14 cellular contexts compared by ENCODE assay signal in genomic region chr16:72797606-72798005, GRCh38.
"Had no signal": no experiment of that assay in that cellular context is flagged by ENCODE, and none has a peak within 500 bp of the region (broad histone marks: within the 10 kb centered on the region; RNA-seq: fewer than 3 reads in every experiment).

No MANE protein-coding gene starts in this region.

- H3K4me1 ChIP-seq: right lobe of liver, spleen had no signal

- H3K27me3 ChIP-seq: foreskin keratinocyte, right lobe of liver, spleen had no signal

- H3K27ac ChIP-seq: foreskin keratinocyte, right lobe of liver, spleen had no signal

- H3K4me3 Mint-ChIP-seq: activated naive CD8-positive, alpha-beta T cell treated with anti-CD3 and anti-CD28 coated beads, Interleukin-2, amount 10 ng/mL, durations not matched to agents 7 days and 5 days; memory B cell; nephron had no signal

- ATAC-seq: activated CD4-positive, CD25-positive, alpha-beta regulatory T cell treated with anti-CD3 and anti-CD28 coated beads, Interleukin-2, amount 50 U/mL, for 24 hours; foreskin keratinocyte; right lobe of liver had no signal

- H3K4me3 ChIP-seq: right lobe of liver, spleen had no signal

- H3K27me3 Mint-ChIP-seq: activated naive CD8-positive, alpha-beta T cell treated with anti-CD3 and anti-CD28 coated beads, Interleukin-2, amount 10 ng/mL, durations not matched to agents 7 days and 5 days; memory B cell; progenitor cell of endocrine pancreas had no signal

- H3K4me1 Mint-ChIP-seq: activated naive CD8-positive, alpha-beta T cell treated with anti-CD3 and anti-CD28 coated beads, Interleukin-2, amount 10 ng/mL, durations not matched to agents 7 days and 5 days had no signal

- DNase-seq: activated CD4-positive, alpha-beta T cell treated with anti-CD3 and anti-CD28 coated beads, Interleukin-2, amount 50 U/mL, for 4 hours; activated naive CD8-positive, alpha-beta T cell treated with anti-CD3 and anti-CD28 coated beads, Interleukin-2, amount 10 ng/mL, durations not matched to agents 7 days and 5 days; activated T-cell treated with anti-CD3 and anti-CD28 coated beads, Interleukin-2, amount 50 U/mL, for 48 hours; anterior cingulate cortex; foreskin keratinocyte; occipital lobe; right lobe of liver; spleen; stimulated activated CD4-positive, alpha-beta T cell treated with anti-CD3 and anti-CD28 coated beads, Interleukin-1b, Interleukin-23, amount 100 ng/mL, for 48 hours; stimulated activated naive CD4-positive, alpha-beta T cell had no signal

- H3K9me3 Mint-ChIP-seq: activated naive CD8-positive, alpha-beta T cell treated with anti-CD3 and anti-CD28 coated beads, Interleukin-2, amount 10 ng/mL, durations not matched to agents 7 days and 5 days; memory B cell; nephron had no signal

- H3K9me3 ChIP-seq: right lobe of liver, spleen had no signal
